ENCODE assay signal across 18 cellular contexts in the genomic region with DNA sequence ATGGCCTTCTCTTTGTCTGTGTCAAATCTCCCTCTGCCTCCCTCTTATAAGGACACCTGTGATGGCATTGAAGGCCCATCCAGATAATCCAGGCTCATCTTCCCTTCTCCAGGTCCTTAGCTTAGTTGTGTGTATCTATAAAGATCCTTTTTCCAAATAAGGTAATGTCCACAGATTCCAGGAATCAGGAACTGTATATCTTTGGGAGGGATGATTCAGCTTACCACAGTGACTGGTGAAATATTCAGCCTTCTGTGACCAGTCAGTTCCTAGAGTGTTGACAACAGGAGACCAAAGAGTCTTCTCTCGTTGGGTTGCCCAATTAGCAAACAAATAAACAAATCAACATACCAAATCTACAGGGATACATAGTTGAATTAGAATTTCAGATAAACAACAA.
DNase-seq lines count a peak whose midpoint lies in the region; ATAC-seq, FAIRE-seq and TF ChIP-seq lines count a peak whose summit lies in the region.
"Had no signal": no experiment of that assay in that cellular context is flagged by ENCODE, and none has a peak within 500 bp of the region (broad histone marks: within the 10 kb centered on the region; RNA-seq: fewer than 3 reads in every experiment).

No MANE protein-coding gene starts in this region.

- no peak for TF ChIP-seq EP300 in tibial nerve (IDR thresholded peaks at IDR 0.05)

- H3K27me3 ChIP-seq in astrocyte (ENCODE audit: insufficient read depth, low read length) (no peaks in the 10 kb centered on the region), tibial nerve (no peaks in the 10 kb centered on the region)

- TF ChIP-seq CTCF in AG10803 (conservative IDR thresholded peaks at IDR 0.05; ENCODE audit: low read length) (no peak), astrocyte (IDR thresholded peaks at IDR 0.05; ENCODE audit: insufficient read depth, low read depth, low read length) (no peak), tibial nerve (IDR thresholded peaks at IDR 0.05) (no peak)

- H3K27ac ChIP-seq in astrocyte (ENCODE audit: low read depth, low read length) (no peak overlapping the region), tibial nerve (no peak overlapping the region)

- peaks cover 35% of the 10 kb centered on the region for H3K9me3 Mint-ChIP-seq in astrocyte (ENCODE audit: unreplicated experiment)
- peaks cover 9% of the 10 kb centered on the region for H3K9me3 Mint-ChIP-seq in stimulated activated effector memory CD8-positive, alpha-beta T cell treated with anti-CD3 and anti-CD28 coated beads, Interleukin-12 subunit alpha, Interleukin-12 subunit beta, amount 100 ng/mL, for 72 hours

- peak overlapping the region; percentile 0 for H2AFZ ChIP-seq in astrocyte (ENCODE audit: low read depth, low read length)

- no peak for TF ChIP-seq POLR2A in tibial nerve (IDR thresholded peaks at IDR 0.05)

- WGBS in tibial nerve, 2 donors = 0 to 85% methylated on average over 1 of the region's 1 CpG

- peak overlapping the region; percentile 43 for H3K27ac Mint-ChIP-seq in astrocyte (ENCODE audit: unreplicated experiment)
- H3K27ac Mint-ChIP-seq in stimulated activated effector memory CD8-positive, alpha-beta T cell treated with anti-CD3 and anti-CD28 coated beads, Interleukin-12 subunit alpha, Interleukin-12 subunit beta, amount 100 ng/mL, for 72 hours = no peak overlapping the region

- H3K4me3 Mint-ChIP-seq in astrocyte (ENCODE audit: unreplicated experiment) = no peak overlapping the region
- H3K4me3 Mint-ChIP-seq in stimulated activated effector memory CD8-positive, alpha-beta T cell treated with anti-CD3 and anti-CD28 coated beads, Interleukin-12 subunit alpha, Interleukin-12 subunit beta, amount 100 ng/mL, for 72 hours = no peak overlapping the region

- no peak overlapping the region for H3K4me3 ChIP-seq in AG10803 (ENCODE audit: low read length)
- H3K4me3 ChIP-seq in astrocyte (ENCODE audit: insufficient read depth, low read depth, low read length) = no peak overlapping the region
- H3K4me3 ChIP-seq in tibial nerve = no peak overlapping the region

- ATAC-seq in stimulated activated effector memory CD8-positive, alpha-beta T cell treated with anti-CD3 and anti-CD28 coated beads, Interleukin-12 subunit alpha, Interleukin-12 subunit beta, amount 100 ng/mL, for 72 hours = no peak
- ATAC-seq: Right ventricle myocardium inferior had no signal

- no peaks in the 10 kb centered on the region for H3K4me1 ChIP-seq in astrocyte (ENCODE audit: insufficient read depth, low read length)
- no peaks in the 10 kb centered on the region for H3K4me1 ChIP-seq in tibial nerve

- H3K27me3 Mint-ChIP-seq in astrocyte (ENCODE audit: low read depth, unreplicated experiment) = peaks cover 3% of the 10 kb centered on the region

- no peaks in the 10 kb centered on the region for H4K20me1 ChIP-seq in astrocyte (ENCODE audit: insufficient read depth, low read length)

- peak; percentile 5 for DNase-seq in AG10803 (ENCODE audit: low read depth)
- DNase-seq in HT1080 (ENCODE audit: low read depth) = peak; percentile 4
- DNase-seq in astrocyte (ENCODE audit: low read depth) = peak; percentile 13
- DNase-seq in fibroblast of peridontal ligament (ENCODE audit: extremely low read depth) = peak; percentile 2
- no peak for DNase-seq in tibial nerve (ENCODE audit: low spot score in 2 of 2)
- no peak for DNase-seq in stimulated activated effector memory CD8-positive, alpha-beta T cell treated with anti-CD3 and anti-CD28 coated beads, Interleukin-12 subunit alpha, Interleukin-12 subunit beta, amount 100 ng/mL, for 72 hours (ENCODE audit: low spot score in 2 of 2)
- DNase-seq in NCI-H524 (lab: John Stamatoyannopoulos, UW) = no peak
- DNase-seq in activated CD4-positive, alpha-beta T cell treated with anti-CD3 and anti-CD28 coated beads for 4 hours = no peak
- DNase-seq: C1 segment of cervical spinal cord; EL; NCI-H1417 treated with DMSO at 0.1 percent for 48 hours; NCI-H2029; NCI-H2171; NK-92 treated with Interleukin-12 subunit alpha and Interleukin-12 subunit beta, amount 100 ng/mL, for 24 hours had no signal

- H3K79me2 ChIP-seq in astrocyte (ENCODE audit: insufficient read depth, low read length) = no peaks in the 10 kb centered on the region

- H3K9ac ChIP-seq in astrocyte (ENCODE audit: low read length) = no peak overlapping the region

- H3K36me3 Mint-ChIP-seq in astrocyte (ENCODE audit: low read depth, unreplicated experiment) = peaks cover 3% of the 10 kb centered on the region
- H3K36me3 Mint-ChIP-seq in stimulated activated effector memory CD8-positive, alpha-beta T cell treated with anti-CD3 and anti-CD28 coated beads, Interleukin-12 subunit alpha, Interleukin-12 subunit beta, amount 100 ng/mL, for 72 hours = no peaks in the 10 kb centered on the region

- H3K9me3 ChIP-seq in astrocyte (ENCODE audit: insufficient read depth, low read depth, low read length) = no peaks in the 10 kb centered on the region
- peaks cover 0 to 31% (median 4%) of the 10 kb centered on the region in 4 donors for H3K9me3 ChIP-seq in tibial nerve

- no peaks in the 10 kb centered on the region for H3K4me1 Mint-ChIP-seq in astrocyte (ENCODE audit: low read depth, unreplicated experiment)
- no peaks in the 10 kb centered on the region for H3K4me1 Mint-ChIP-seq in stimulated activated effector memory CD8-positive, alpha-beta T cell treated with anti-CD3 and anti-CD28 coated beads, Interleukin-12 subunit alpha, Interleukin-12 subunit beta, amount 100 ng/mL, for 72 hours

- no peak overlapping the region for H3K4me2 ChIP-seq in astrocyte (ENCODE audit: low read length)

- no peak for FAIRE-seq in astrocyte (lab: Jason Lieb, UNC)
- FAIRE-seq: A204.1, H54, HTR-8/SVneo had no signal

- no peaks in the 10 kb centered on the region for H3K36me3 ChIP-seq in astrocyte (ENCODE audit: insufficient read depth, low read length)
- H3K36me3 ChIP-seq in tibial nerve = peaks cover 0 to 45% (median 0%) of the 10 kb centered on the region in 3 donors

Comparison
In these comparisons a context has a peak if more than half of its experiments do, and no peak if none do; other contexts are left out.
1. DNase-seq: peak in AG10803 (single experiment), HT1080 (single experiment), astrocyte (single experiment) and fibroblast of peridontal ligament (single experiment); none in tibial nerve (0 of 2), stimulated activated effector memory CD8-positive, alpha-beta T cell treated with anti-CD3 and anti-CD28 coated beads, Interleukin-12 subunit alpha, Interleukin-12 subunit beta, amount 100 ng/mL, for 72 hours (0 of 2), NCI-H524 (0 of 2) and activated CD4-positive, alpha-beta T cell treated with anti-CD3 and anti-CD28 coated beads for 4 hours (0 of 2).